5 cellular contexts compared by ENCODE assay signal in the genomic region with DNA sequence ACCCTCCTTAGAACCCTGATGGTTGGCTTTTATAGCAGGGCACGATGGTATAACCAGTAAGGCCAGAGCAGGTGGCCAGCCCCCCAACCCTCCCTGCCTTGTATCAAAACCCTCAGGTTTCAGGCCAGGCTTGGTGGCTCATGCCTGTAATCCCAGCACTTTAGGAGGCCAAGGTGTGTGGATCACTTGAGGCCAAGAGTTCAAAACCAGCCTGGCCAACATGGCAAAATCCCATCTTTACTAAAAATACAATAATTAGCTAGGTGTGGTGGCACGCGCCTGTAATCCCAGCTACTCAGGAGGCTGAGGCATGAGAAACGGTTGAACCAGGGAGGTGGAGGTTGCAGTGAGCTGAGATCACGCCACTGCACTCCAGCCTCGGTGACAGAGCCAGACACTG. TPM values are rescaled to one million over a fixed set of nuclear protein-coding genes. Genes with fewer than 3 reads are reported as not detected.
"Had no signal": no experiment of that assay in that cellular context is flagged by ENCODE, and none has a peak within 500 bp of the region (broad histone marks: within the 10 kb centered on the region; RNA-seq: fewer than 3 reads in every experiment).

No MANE protein-coding gene starts in this region.

RNA-seq across cellular contexts. Expression of a gene that starts 50.0 kb away (rescaled TPM):
- total RNA-seq: GM23248, GM23338, H1, H7, H9 had no signal
- polyA plus RNA-seq: GM23248, GM23338, H1 had no signal
